ENCODE assay signal across 27 cellular contexts in genomic region chr3:135989247-135989646, GRCh38. TPM values are rescaled to one million over a fixed set of nuclear protein-coding genes. Genes with fewer than 3 reads are reported as not detected.
DNase-seq lines count a peak whose midpoint lies in the region; ATAC-seq, FAIRE-seq and TF ChIP-seq lines count a peak whose summit lies in the region.
"Had no signal": no experiment of that assay in that cellular context is flagged by ENCODE, and none has a peak within 500 bp of the region (broad histone marks: within the 10 kb centered on the region; RNA-seq: fewer than 3 reads in every experiment).

No MANE protein-coding gene starts in this region.

- H3K4me3 ChIP-seq in fibroblast of mammary gland (ENCODE audit: control insufficient read depth, low read depth, low read length) = no peak overlapping the region
- H3K4me3 ChIP-seq: cardiac muscle cell, transverse colon had no signal

- peak; percentile 47 for DNase-seq in GM03348 (ENCODE audit: low spot score)
- peak; percentile 20 for DNase-seq in RCC 7860 (ENCODE audit: low spot score)
- peak; percentile 84 for DNase-seq in fibroblast of mammary gland (ENCODE audit: low read depth)
- DNase-seq in 8988T = no peak
- DNase-seq in cardiac septum (ENCODE audit: low spot score) = no peak
- DNase-seq in activated naive CD4-positive, alpha-beta T cell treated with anti-CD3 and anti-CD28 coated beads, Interleukin-2, amount 50 U/mL, for 72 hours (ENCODE audit: low spot score in 2 of 2) = no peak
- DNase-seq: activated CD4-positive, alpha-beta T cell treated with anti-CD3 and anti-CD28 coated beads, Interleukin-2, amount 50 U/mL, for 48 hours; activated naive CD4-positive, alpha-beta T cell treated with anti-CD3 and anti-CD28 coated beads, Interleukin-2, amount 10 ng/mL, durations not matched to agents 7 days and 5 days; amygdala; CD4-positive, CD25-positive, alpha-beta regulatory T cell; cortex of kidney; endodermal cell; left ventricle myocardium superior; midbrain; natural killer cell; NCI-H1436 treated with DMSO at 0.1 percent for 48 hours; NCI-H446; NCI-H774; T-helper 17 cell; transverse colon had no signal

- no peak for TF ChIP-seq CTCF in fibroblast of mammary gland (conservative IDR thresholded peaks at IDR 0.05; ENCODE audit: control insufficient read depth, insufficient read depth, low read depth, low read length)

- no peaks in the 10 kb centered on the region for H3K36me3 Mint-ChIP-seq in activated naive CD4-positive, alpha-beta T cell treated with anti-CD3 and anti-CD28 coated beads, Interleukin-2, amount 50 U/mL, for 72 hours
- H3K36me3 Mint-ChIP-seq: activated naive CD4-positive, alpha-beta T cell treated with anti-CD3 and anti-CD28 coated beads, Interleukin-2, amount 10 ng/mL, durations not matched to agents 7 days and 5 days; CD4-positive, CD25-positive, alpha-beta regulatory T cell; natural killer cell had no signal

- no peak overlapping the region for H3K27ac Mint-ChIP-seq in activated naive CD4-positive, alpha-beta T cell treated with anti-CD3 and anti-CD28 coated beads, Interleukin-2, amount 50 U/mL, for 72 hours
- H3K27ac Mint-ChIP-seq: activated naive CD4-positive, alpha-beta T cell treated with anti-CD3 and anti-CD28 coated beads, Interleukin-2, amount 10 ng/mL, durations not matched to agents 7 days and 5 days; activated T-helper 1 cell treated with anti-CD3 and anti-CD28 coated beads, Interleukin-12 subunit alpha, Interleukin-12 subunit beta, Interleukin-2, Interleukin-4 antibody, amounts not matched to agents 30 ng/mL and 10 ng/mL and 1 ng/mL, durations not matched to agents 14 hours and 24 hours and 36 hours; CD4-positive, CD25-positive, alpha-beta regulatory T cell; endodermal cell; natural killer cell; T-helper 17 cell had no signal

- peak; percentile 80 for FAIRE-seq in RCC 7860 (lab: Jason Lieb, UNC)
- FAIRE-seq: D721Med, keratinocyte had no signal

- intact Hi-C loops in cardiac septum (cut with DNase I) = no loop called here

- H3K9me3 Mint-ChIP-seq in activated naive CD4-positive, alpha-beta T cell treated with anti-CD3 and anti-CD28 coated beads, Interleukin-2, amount 50 U/mL, for 72 hours = no peaks in the 10 kb centered on the region
- H3K9me3 Mint-ChIP-seq: activated naive CD4-positive, alpha-beta T cell treated with anti-CD3 and anti-CD28 coated beads, Interleukin-2, amount 10 ng/mL, durations not matched to agents 7 days and 5 days; activated T-helper 1 cell treated with anti-CD3 and anti-CD28 coated beads, Interleukin-12 subunit alpha, Interleukin-12 subunit beta, Interleukin-2, Interleukin-4 antibody, amounts not matched to agents 30 ng/mL and 10 ng/mL and 1 ng/mL, durations not matched to agents 14 hours and 24 hours and 36 hours; natural killer cell had no signal

- no peak for ATAC-seq in GM21619 (IDR thresholded peaks at IDR 0.05; ENCODE audit: unreplicated experiment)
- no peak for ATAC-seq in activated naive CD4-positive, alpha-beta T cell treated with anti-CD3 and anti-CD28 coated beads, Interleukin-2, amount 50 U/mL, for 72 hours
- ATAC-seq: activated CD4-positive, CD25-positive, alpha-beta regulatory T cell treated with anti-CD3 and anti-CD28 coated beads, Interleukin-2, amount 50 U/mL, for 24 hours; esophagus mucosa; left ventricle myocardium superior; natural killer cell; T-helper 17 cell had no signal

RNA-seq across cellular contexts. Expression of gene PPP2R3A, which starts 23.7 kb away (rescaled TPM):
- 82.8 TPM for total RNA-seq in cardiac septum
- under 1 TPM; 0.50 to 0.54 TPM for total RNA-seq in activated naive CD4-positive, alpha-beta T cell treated with anti-CD3 and anti-CD28 coated beads, Interleukin-2, amount 50 U/mL, for 72 hours
- total RNA-seq: activated T-helper 1 cell treated with anti-CD3 and anti-CD28 coated beads, Interleukin-12 subunit alpha, Interleukin-12 subunit beta, Interleukin-2, Interleukin-4 antibody, amounts not matched to agents 30 ng/mL and 10 ng/mL and 1 ng/mL, durations not matched to agents 14 hours and 24 hours and 36 hours had no signal

Comparison
In these comparisons a context has a peak if more than half of its experiments do, and no peak if none do; other contexts are left out.
1. DNase-seq: peak in GM03348 (single experiment), RCC 7860 (single experiment) and fibroblast of mammary gland (single experiment); none in 8988T (single experiment), cardiac septum (single experiment) and activated naive CD4-positive, alpha-beta T cell treated with anti-CD3 and anti-CD28 coated beads, Interleukin-2, amount 50 U/mL, for 72 hours (0 of 2).
2. RNA of gene PPP2R3A, which starts 23.7 kb away (total RNA-seq): 82.8 TPM in cardiac septum (single experiment); 0.50 to 0.54 TPM in activated naive CD4-positive, alpha-beta T cell treated with anti-CD3 and anti-CD28 coated beads, Interleukin-2, amount 50 U/mL, for 72 hours; every median in the first group is over 10 times any median in the second.